In genomic region chr21:41953831-41954653, GRCh38 we compare ENCODE assay signal across 8 cellular contexts. TPM values are rescaled to one million over a fixed set of nuclear protein-coding genes. Genes with fewer than 3 reads are reported as not detected.
DNase-seq lines count a peak whose midpoint lies in the region; ATAC-seq and TF ChIP-seq lines count a peak whose summit lies in the region.

Gene C2CD2 (minus strand): TSS chr21:41954018. CDS start chr21:41953648, 370 bp downstream.

- peak within 1 kb of the TSS; percentile 49 for H3K27ac ChIP-seq in SJCRH30

- no peaks in the 10 kb centered on the region for H3K27me3 ChIP-seq in SJCRH30

- peak; percentile 66 for DNase-seq in activated effector memory CD4-positive, alpha-beta T cell treated with anti-CD3 and anti-CD28 coated beads, Interleukin-2, amount 50 U/mL, for 16 hours
- DNase-seq in activated effector memory CD4-positive, alpha-beta T cell treated with Interleukin-2 at 50 U/mL for 16 hours, result no peak
- peak; percentile 77 to 82 for DNase-seq in SJCRH30
- peak; percentile 66 for DNase-seq in choroid plexus epithelial cell (ENCODE audit: low read depth)
- DNase-seq in kidney tubule cell (ENCODE audit: low spot score), result peak; percentile 74
- peak; percentile 38 for DNase-seq in stimulated activated CD4-positive, alpha-beta T cell treated with anti-CD3 and anti-CD28 coated beads, Interleukin-1b, Interleukin-23, amount 100 ng/mL, for 48 hours

- ATAC-seq in HG02885 (IDR thresholded peaks at IDR 0.05; ENCODE audit: poor library complexity, unreplicated experiment) (peak; percentile 67), GM21576 (IDR thresholded peaks at IDR 0.05; ENCODE audit: unreplicated experiment) (no peak)

- H3K36me3 ChIP-seq in SJCRH30, result no peaks in the 10 kb centered on the region

- H3K9me3 ChIP-seq in SJCRH30 (replicated peaks), result 0 out of 2 replicates have a peak, but pooled peaks cover 3% of the 10 kb centered on the region

- H3K4me3 ChIP-seq in SJCRH30 (peak within 1 kb of the TSS; percentile 94), choroid plexus epithelial cell (ENCODE audit: low read depth, low read length) (peak within 1 kb of the TSS; percentile 63)

- TF ChIP-seq CTCF in choroid plexus epithelial cell (conservative IDR thresholded peaks at IDR 0.05; ENCODE audit: low read depth, low read length), result no peak

- peaks cover 22% of the 10 kb centered on the region for H3K4me1 ChIP-seq in SJCRH30

RNA-seq across cellular contexts. Expression of gene C2CD2, which starts in this region (rescaled TPM):
- 14.1 and 14.5 TPM in 2 replicates for total RNA-seq in SJCRH30 (2014; rRNA removed; shearing (Covaris generic))
